25 cellular contexts compared by ENCODE assay signal in genomic region chr4:13047591-13047990, GRCh38.
"Had no signal": no experiment of that assay in that cellular context is flagged by ENCODE, and none has a peak within 500 bp of the region (broad histone marks: within the 10 kb centered on the region; RNA-seq: fewer than 3 reads in every experiment).

No MANE protein-coding gene starts in this region.

- H3K27me3 ChIP-seq: esophagus squamous epithelium, gastrocnemius medialis, heart right ventricle, left lung had no signal

- FAIRE-seq: endometrium, islet of Langerhans, keratinocyte had no signal

- H3K9me3 ChIP-seq: esophagus squamous epithelium, gastrocnemius medialis, lower lobe of right lung, mucosa of descending colon had no signal

- H3K4me1 ChIP-seq: esophagus squamous epithelium, gastrocnemius medialis, heart right ventricle, left lung, lower lobe of right lung had no signal

- DNase-seq: effector CD8-positive, alpha-beta T cell; effector memory CD8-positive, alpha-beta T cell; endodermal cell; erythroblast; esophagus squamous epithelium; foreskin fibroblast; foreskin melanocyte; gastrocnemius medialis; glutamatergic neuron; head of caudate nucleus; heart right ventricle; hippocampal formation; left cardiac atrium; left lung; left ventricle myocardium superior; lower lobe of right lung; mesenchymal stem cell; mucosa of descending colon; naive B cell; naive thymus-derived CD8-positive, alpha-beta T cell had no signal

- H3K4me3 ChIP-seq: esophagus squamous epithelium, gastrocnemius medialis, heart right ventricle, left lung, lower lobe of right lung, mucosa of descending colon had no signal

- H3K36me3 ChIP-seq: esophagus squamous epithelium, gastrocnemius medialis, heart right ventricle, left lung, lower lobe of right lung had no signal

- ATAC-seq: effector memory CD8-positive, alpha-beta T cell; esophagus mucosa; gastrocnemius medialis; heart right ventricle; left cardiac atrium; left lung; left ventricle myocardium superior; lower lobe of right lung; mucosa of descending colon; naive thymus-derived CD8-positive, alpha-beta T cell had no signal

- H3K27ac ChIP-seq: epithelial cell of prostate, esophagus squamous epithelium, gastrocnemius medialis, heart right ventricle, left lung, lower lobe of right lung had no signal
